ENCODE assay signal across 12 cellular contexts in the genomic region with DNA sequence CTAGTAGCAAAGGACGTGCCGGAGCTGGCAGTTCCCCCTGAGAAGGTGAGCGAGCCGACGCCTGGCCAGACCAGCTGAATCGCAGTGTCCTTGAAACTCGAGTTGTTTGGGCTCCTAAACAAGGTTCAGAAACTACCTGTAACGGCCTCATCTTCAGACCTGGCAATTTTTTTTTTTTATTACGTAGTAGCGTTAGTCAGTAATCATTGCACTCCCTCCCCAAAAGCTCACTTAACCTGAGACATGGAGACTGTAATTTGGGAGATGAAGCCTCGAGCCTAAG. TPM values are rescaled to one million over a fixed set of nuclear protein-coding genes. Genes with fewer than 3 reads are reported as not detected.
DNase-seq lines count a peak whose midpoint lies in the region; ATAC-seq and TF ChIP-seq lines count a peak whose summit lies in the region.
"Had no signal": no experiment of that assay in that cellular context is flagged by ENCODE, and none has a peak within 500 bp of the region (broad histone marks: within the 10 kb centered on the region; RNA-seq: fewer than 3 reads in every experiment).

No MANE protein-coding gene starts in this region.

- peak overlapping the region; percentile 84 for H3K4me2 ChIP-seq in neuronal stem cell (ENCODE audit: insufficient read depth, low read length, poor library complexity, severe bottlenecking)

- peak overlapping the region; percentile 79 for H3K18ac ChIP-seq in neuronal stem cell (ENCODE audit: low read length)

- no peaks in the 10 kb centered on the region for H3K79me1 ChIP-seq in neuronal stem cell (ENCODE audit: low read depth, low read length)

- H3K4me3 ChIP-seq in endodermal cell (ENCODE audit: low read length): peak overlapping the region; percentile 76
- H3K4me3 ChIP-seq in neuronal stem cell (ENCODE audit: low read length in 2 of 2): peak overlapping the region in 1 of 2 donors; percentile 75
- no peak overlapping the region for H3K4me3 ChIP-seq in ascending aorta

- no peak overlapping the region for H3K27ac Mint-ChIP-seq in endodermal cell

- H3K27me3 Mint-ChIP-seq in endodermal cell (ENCODE audit: insufficient read depth): peaks cover 99% of the 10 kb centered on the region

- H3K4ac ChIP-seq in neuronal stem cell (ENCODE audit: low read length): no peak overlapping the region

- WGBS in endodermal cell (ENCODE audit: insufficient coverage in 1 of 2, insufficient read length in 1 of 2), 2 experiments: 1% methylated on average over 11 of the region's 11 CpGs; no CpG with 5 or more reads in 1 of the 2 experiments
- no CpG with 5 or more reads among the region's 11 CpGs for WGBS in neuronal stem cell (ENCODE audit: extremely low coverage in 2 of 2, insufficient read length in 2 of 2, insufficient replicate concordance in 1 of 2), 2 donors

- peak overlapping the region; percentile 17 for H3K23ac ChIP-seq in neuronal stem cell (ENCODE audit: low read depth, low read length, poor library complexity)

- TF ChIP-seq CTCF in endodermal cell (conservative IDR thresholded peaks at IDR 0.05) (no peak), ascending aorta (IDR thresholded peaks at IDR 0.05) (no peak)

- peak overlapping the region; percentile 7 for H2BK5ac ChIP-seq in neuronal stem cell (ENCODE audit: low read length)

- no peaks in the 10 kb centered on the region for H3K9me3 ChIP-seq in endodermal cell (ENCODE audit: control insufficient read depth, low read length)
- no peaks in the 10 kb centered on the region for H3K9me3 ChIP-seq in neuronal stem cell (replicated peaks in 1 of 2; ENCODE audit: control insufficient read depth in 2 of 2, insufficient read depth in 1 of 2, low read depth in 1 of 2, low read length in 2 of 2)
- H3K9me3 ChIP-seq in ascending aorta: no peaks in the 10 kb centered on the region

- H2BK15ac ChIP-seq in neuronal stem cell (ENCODE audit: low read length): no peak overlapping the region

- no peak overlapping the region for H3K14ac ChIP-seq in neuronal stem cell (ENCODE audit: low read length)

- peak overlapping the region; percentile 56 for H3K4me3 Mint-ChIP-seq in endodermal cell

- H3K27ac ChIP-seq in endodermal cell (ENCODE audit: low read depth, low read length) (no peak overlapping the region), neuronal stem cell (replicated peaks; ENCODE audit: low read length) (no peak overlapping the region), ascending aorta (no peak overlapping the region)
- H3K27ac ChIP-seq: skin epidermis had no signal

- peaks cover 100% of the 10 kb centered on the region for H3K27me3 ChIP-seq in endodermal cell (ENCODE audit: control insufficient read depth, insufficient read depth, low read length, poor library complexity, severe bottlenecking)
- H3K27me3 ChIP-seq in neuronal stem cell (ENCODE audit: control insufficient read depth in 3 of 3, insufficient read depth in 3 of 3, low read depth in 1 of 3, low read length in 3 of 3): peaks cover 26 to 100% (median 77%) of the 10 kb centered on the region in 3 experiments
- H3K27me3 ChIP-seq in ascending aorta: peaks cover 40% of the 10 kb centered on the region

- H4K8ac ChIP-seq in neuronal stem cell (ENCODE audit: low read depth, low read length): no peak overlapping the region

- no peak overlapping the region for H2BK120ac ChIP-seq in neuronal stem cell (ENCODE audit: low read depth, low read length)

- H3K4me1 Mint-ChIP-seq in endodermal cell: peaks cover 54% of the 10 kb centered on the region

- H3K9me3 Mint-ChIP-seq in endodermal cell: no peaks in the 10 kb centered on the region

- H3K4me1 ChIP-seq in endodermal cell (ENCODE audit: control insufficient read depth, insufficient read depth, low read length) (peaks cover 15% of the 10 kb centered on the region), neuronal stem cell (ENCODE audit: control insufficient read depth in 2 of 2, insufficient read depth in 1 of 2, low read depth in 1 of 2, low read length in 2 of 2) (peaks cover 16 to 32% of the 10 kb centered on the region in 2 donors), ascending aorta (peaks cover 6% of the 10 kb centered on the region in 2 donors)

- no peak for ATAC-seq in GM18909 (IDR thresholded peaks at IDR 0.05; ENCODE audit: poor library complexity, unreplicated experiment)

- H2BK12ac ChIP-seq in neuronal stem cell (ENCODE audit: low read length): no peak overlapping the region

- intact Hi-C loops in ascending aorta (cut with DNase I): no loop called here

- H3K9ac ChIP-seq in endodermal cell (ENCODE audit: extremely low read depth, low read length, poor library complexity, severe bottlenecking) (no peak overlapping the region), neuronal stem cell (ENCODE audit: low read depth, low read length, poor library complexity) (peak overlapping the region; percentile 70)

- H4K91ac ChIP-seq in neuronal stem cell (ENCODE audit: low read depth, low read length, poor library complexity): no peak overlapping the region

- no peak overlapping the region for H2AK5ac ChIP-seq in neuronal stem cell (ENCODE audit: low read depth, low read length)

- DNase-seq in NCI-H2171 treated with DMSO at 0.1 percent for 48 hours (lab: John Stamatoyannopoulos, UW): peak; percentile 60
- DNase-seq in NCI-H2171 (lab: John Stamatoyannopoulos, UW): no peak
- peak; percentile 2 for DNase-seq in NCI-H1092 (lab: John Stamatoyannopoulos, UW)
- DNase-seq in endodermal cell: no peak
- no peak for DNase-seq in neuronal stem cell (ENCODE audit: low spot score)
- DNase-seq in HuH-7 (ENCODE audit: low spot score): no peak
- DNase-seq in ascending aorta (ENCODE audit: low spot score in 2 of 2): no peak
- DNase-seq: ACHN, NCI-H226 had no signal

- no peaks in the 10 kb centered on the region for H3K36me3 Mint-ChIP-seq in endodermal cell (ENCODE audit: low read depth)

- H2AFZ ChIP-seq in neuronal stem cell (ENCODE audit: low read length): peak overlapping the region; percentile 79

- H3K36me3 ChIP-seq in endodermal cell (ENCODE audit: control insufficient read depth, insufficient read depth, low read length): no peaks in the 10 kb centered on the region
- H3K36me3 ChIP-seq in neuronal stem cell (replicated peaks in 1 of 2; ENCODE audit: control insufficient read depth in 2 of 2, insufficient read depth in 2 of 2, low read length in 2 of 2): no peaks in the 10 kb centered on the region
- no peaks in the 10 kb centered on the region for H3K36me3 ChIP-seq in ascending aorta

RNA-seq across cellular contexts. Expression of a gene that starts 0.4 kb away (rescaled TPM):
- total RNA-seq in endodermal cell (not detected), ascending aorta (not detected)
- 0.85 TPM for polyA plus RNA-seq in endodermal cell (2013, experiment 1 of 2)
- polyA plus RNA-seq in endodermal cell (2013, experiment 2 of 2): 1.1 TPM
- polyA plus RNA-seq in neuronal stem cell (2013, experiment 1 of 2): 0.07 TPM
- 0.04 TPM for polyA plus RNA-seq in neuronal stem cell (2013, experiment 2 of 2)
- total RNA-seq: mononuclear cell had no signal

Comparison
In these comparisons a context has a peak if more than half of its experiments do, and no peak if none do; other contexts are left out.
1. DNase-seq: peak in NCI-H2171 treated with DMSO at 0.1 percent for 48 hours (single experiment) and NCI-H1092 (single experiment); none in NCI-H2171 (single experiment), endodermal cell (single experiment), neuronal stem cell (single experiment), HuH-7 (single experiment) and ascending aorta (0 of 2).